In the genomic region with DNA sequence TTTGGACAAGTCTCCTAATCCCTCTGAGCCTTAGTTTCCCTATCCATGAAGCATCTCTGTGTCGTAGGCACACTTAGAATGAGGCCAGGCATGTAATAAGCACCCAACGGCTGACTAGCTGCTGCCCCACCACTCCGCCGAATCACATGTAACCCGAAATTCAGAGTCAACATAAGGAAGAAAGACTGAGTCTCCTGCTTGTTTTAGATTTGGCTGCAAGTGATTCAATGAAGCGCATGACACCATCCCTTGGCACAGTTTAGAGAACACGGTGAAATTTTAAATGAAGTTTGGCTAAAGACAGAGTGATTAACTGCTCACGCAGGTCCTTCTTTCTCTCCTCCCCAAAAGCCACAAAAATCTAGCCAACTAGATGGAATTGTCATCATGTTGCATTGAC, we compare ENCODE assay signal across 22 cellular contexts.
"Had no signal": no experiment of that assay in that cellular context is flagged by ENCODE, and none has a peak within 500 bp of the region (broad histone marks: within the 10 kb centered on the region; RNA-seq: fewer than 3 reads in every experiment).

No MANE protein-coding gene starts in this region.

- H3K27me3 ChIP-seq: pancreas, right atrium auricular region, right lobe of liver, stomach, tibial nerve, uterus had no signal

- H3K4me1 ChIP-seq: left ventricle myocardium inferior, pancreas, right atrium auricular region, right lobe of liver, tibial nerve, uterus had no signal

- DNase-seq: hippocampal formation; kidney; left ventricle myocardium inferior; midbrain; mucosa of descending colon; naive thymus-derived CD4-positive, alpha-beta T cell; pancreas; psoas muscle; right lobe of liver; stimulated activated CD4-positive, alpha-beta T cell treated with anti-CD3 and anti-CD28 coated beads, Interleukin-12 subunit alpha, Interleukin-12 subunit beta, amount 100 ng/mL, for 4 hours; stimulated activated CD4-positive, alpha-beta T cell treated with anti-CD3 and anti-CD28 coated beads, Interleukin-15, amount 100 ng/mL, for 24 hours; stimulated activated CD4-positive, alpha-beta T cell treated with anti-CD3 and anti-CD28 coated beads, Interleukin-2, amount 100 ng/mL, for 24 hours; stimulated activated CD4-positive, alpha-beta T cell treated with anti-CD3 and anti-CD28 coated beads, Interleukin-4, amount 100 ng/mL, for 1 hour; stimulated activated naive B cell treated with anti-CD40 and anti-IgM and Interleukin-4, amounts not matched to agents 10 μg/mL and 1 μg/mL and 100 μg/mL, for 72 hours; stimulated activated naive CD8-positive, alpha-beta T cell treated with anti-CD3 and anti-CD28 coated beads, Interleukin-15, Interleukin-2, amounts not matched to agents 100 U/mL and 50 U/mL, for 24 hours; stomach; uterus had no signal

- H3K4me3 ChIP-seq: left ventricle myocardium inferior, lung, mucosa of descending colon, pancreas, psoas muscle, right atrium auricular region, right lobe of liver, skin epidermis, stomach, suprapubic skin, tibial nerve, uterus had no signal

- H3K9me3 ChIP-seq: left ventricle myocardium inferior, mucosa of descending colon, pancreas, psoas muscle, right atrium auricular region, right lobe of liver, stomach, suprapubic skin, tibial nerve, uterus had no signal

- H3K27ac ChIP-seq: left ventricle myocardium inferior, pancreas, psoas muscle, right atrium auricular region, right lobe of liver, skin epidermis, stomach, suprapubic skin, uterus had no signal

- H3K36me3 ChIP-seq: left ventricle myocardium inferior, pancreas, right atrium auricular region, right lobe of liver, stomach, suprapubic skin, tibial nerve, uterus had no signal
